12 cellular contexts compared by ENCODE assay signal in the genomic region with DNA sequence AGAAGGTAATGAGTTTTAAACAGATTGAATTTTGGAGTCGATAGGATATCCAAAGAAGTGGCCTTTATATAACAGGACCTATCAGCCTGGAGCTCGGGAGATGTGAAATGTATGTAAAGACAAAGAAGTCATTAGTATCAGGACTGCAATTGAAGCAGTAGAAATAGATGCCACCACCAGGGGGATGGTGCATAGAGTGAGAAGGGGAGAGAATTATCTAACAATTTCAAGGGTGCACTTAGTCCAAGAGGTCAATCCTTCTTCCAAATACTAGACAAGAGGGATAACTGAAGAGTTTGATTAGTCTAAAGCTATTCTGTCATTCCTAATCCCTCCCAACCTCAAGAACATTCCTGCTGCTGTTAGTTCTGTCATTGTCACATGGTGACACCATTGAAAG.
DNase-seq lines count a peak whose midpoint lies in the region; ATAC-seq and TF ChIP-seq lines count a peak whose summit lies in the region.
"Had no signal": no experiment of that assay in that cellular context is flagged by ENCODE, and none has a peak within 500 bp of the region (broad histone marks: within the 10 kb centered on the region; RNA-seq: fewer than 3 reads in every experiment).

No MANE protein-coding gene starts in this region.

- H3K9ac ChIP-seq in endodermal cell (ENCODE audit: extremely low read depth, low read length, poor library complexity, severe bottlenecking): no peak overlapping the region

- ATAC-seq in HG02642 (IDR thresholded peaks at IDR 0.05; ENCODE audit: poor library complexity, unreplicated experiment) (no peak), HG03520 (IDR thresholded peaks at IDR 0.05; ENCODE audit: unreplicated experiment) (no peak)

- H3K9me3 Mint-ChIP-seq in MCF 10A (ENCODE audit: unreplicated experiment) (no peaks in the 10 kb centered on the region), endodermal cell (peaks cover 6% of the 10 kb centered on the region)
- H3K9me3 Mint-ChIP-seq: activated B cell treated with CpG ODN at 0.5 μM for 24 hours had no signal

- TF ChIP-seq POLR2A in breast epithelium (IDR thresholded peaks at IDR 0.05): no peak

- no peaks in the 10 kb centered on the region for H3K4me1 ChIP-seq in breast epithelium
- H3K4me1 ChIP-seq in endodermal cell (ENCODE audit: control insufficient read depth, insufficient read depth, low read length): no peaks in the 10 kb centered on the region
- no peaks in the 10 kb centered on the region for H3K4me1 ChIP-seq in tibial artery
- H3K4me1 ChIP-seq: esophagus squamous epithelium, prostate gland had no signal

- H3K36me3 Mint-ChIP-seq in MCF 10A (ENCODE audit: insufficient read depth, unreplicated experiment) (no peaks in the 10 kb centered on the region), endodermal cell (ENCODE audit: low read depth) (no peaks in the 10 kb centered on the region)

- H3K36me3 ChIP-seq in breast epithelium: no peaks in the 10 kb centered on the region
- H3K36me3 ChIP-seq in endodermal cell (ENCODE audit: control insufficient read depth, insufficient read depth, low read length): no peaks in the 10 kb centered on the region
- no peaks in the 10 kb centered on the region for H3K36me3 ChIP-seq in tibial artery
- H3K36me3 ChIP-seq: esophagus squamous epithelium, prostate gland had no signal

- H3K9me3 ChIP-seq in breast epithelium (no peaks in the 10 kb centered on the region), endodermal cell (ENCODE audit: control insufficient read depth, low read length) (no peaks in the 10 kb centered on the region), tibial artery (no peaks in the 10 kb centered on the region)
- H3K9me3 ChIP-seq: esophagus squamous epithelium, prostate gland had no signal

- TF ChIP-seq CTCF in MCF 10A (IDR thresholded peaks at IDR 0.05; ENCODE audit: unreplicated experiment): no peak
- no peak for TF ChIP-seq CTCF in breast epithelium (IDR thresholded peaks at IDR 0.05)
- peak; percentile 75 for TF ChIP-seq CTCF in endodermal cell (conservative IDR thresholded peaks at IDR 0.05)
- TF ChIP-seq CTCF in tibial artery (IDR thresholded peaks at IDR 0.05): no peak

- H3K27ac Mint-ChIP-seq in MCF 10A (ENCODE audit: low read depth, unreplicated experiment) (no peak overlapping the region), endodermal cell (no peak overlapping the region)
- H3K27ac Mint-ChIP-seq: activated B cell treated with CpG ODN at 0.5 μM for 24 hours had no signal

- DNase-seq in MCF 10A (ENCODE audit: unreplicated experiment) (peak; percentile 11), breast epithelium (ENCODE audit: low spot score in 2 of 2) (no peak), NAMALWA (ENCODE audit: low spot score) (peak; percentile 48), endodermal cell (peak; percentile 64), tibial artery (no peak), NCI-H510A (lab: John Stamatoyannopoulos, UW) (no peak)
- DNase-seq: activated B cell treated with CpG ODN at 0.5 μM for 24 hours, esophagus squamous epithelium, NCI-H187 had no signal

- H3K27ac ChIP-seq in breast epithelium (no peak overlapping the region), endodermal cell (ENCODE audit: low read depth, low read length) (no peak overlapping the region), tibial artery (no peak overlapping the region)
- H3K27ac ChIP-seq: esophagus squamous epithelium, prostate gland had no signal

- H3K4me3 ChIP-seq in breast epithelium (no peak overlapping the region), endodermal cell (ENCODE audit: low read length) (no peak overlapping the region), tibial artery (no peak overlapping the region)
- H3K4me3 ChIP-seq: esophagus squamous epithelium, prostate gland had no signal

- intact Hi-C loops in MCF 10A (cut with micrococcal nuclease) (no loop called here), breast epithelium (cut with DNase I; ENCODE audit: low total_unique reads) (no loop called here), tibial artery (cut with DNase I; ENCODE audit: low total_unique reads) (no loop called here)

- H3K4me3 Mint-ChIP-seq in MCF 10A (ENCODE audit: unreplicated experiment) (no peak overlapping the region), endodermal cell (no peak overlapping the region)
- H3K4me3 Mint-ChIP-seq: activated B cell treated with CpG ODN at 0.5 μM for 24 hours had no signal

- H3K27me3 ChIP-seq in breast epithelium (no peaks in the 10 kb centered on the region), endodermal cell (ENCODE audit: control insufficient read depth, insufficient read depth, low read length, poor library complexity, severe bottlenecking) (peaks cover 13% of the 10 kb centered on the region), tibial artery (no peaks in the 10 kb centered on the region)

- WGBS in endodermal cell (ENCODE audit: insufficient coverage in 1 of 2, insufficient read length in 1 of 2), 2 experiments: 81 to 100% methylated on average over 1 to 2 of the region's 2 CpGs

- H3K4me1 Mint-ChIP-seq in MCF 10A (ENCODE audit: insufficient read depth, unreplicated experiment) (no peaks in the 10 kb centered on the region), endodermal cell (no peaks in the 10 kb centered on the region)
- H3K4me1 Mint-ChIP-seq: activated B cell treated with CpG ODN at 0.5 μM for 24 hours had no signal

- no peaks in the 10 kb centered on the region for H3K27me3 Mint-ChIP-seq in MCF 10A (ENCODE audit: insufficient read depth, unreplicated experiment)
- H3K27me3 Mint-ChIP-seq in endodermal cell (ENCODE audit: insufficient read depth): peaks cover 6% of the 10 kb centered on the region

- POLR2A ChIA-PET in MCF 10A (lab: Yijun Ruan, JAX): no interaction called here

- no TSS peak for BruUV-seq in MCF 10A (replicated peaks; lab: Mats Ljungman, UMichigan)

- CTCF ChIA-PET in MCF 10A (lab: Yijun Ruan, JAX): interaction anchor here (0.6 kb wide), 2 partner anchors 46 to 492 kb away, joined by 3 read pairs; no protein-coding TSS in a partner anchor

Comparison
In these comparisons a context has a peak if more than half of its experiments do, and no peak if none do; other contexts are left out.
1. DNase-seq: peak in MCF 10A (single experiment), NAMALWA (single experiment) and endodermal cell (single experiment); none in breast epithelium (0 of 2), tibial artery (0 of 2) and NCI-H510A (single experiment).